In the genomic region with DNA sequence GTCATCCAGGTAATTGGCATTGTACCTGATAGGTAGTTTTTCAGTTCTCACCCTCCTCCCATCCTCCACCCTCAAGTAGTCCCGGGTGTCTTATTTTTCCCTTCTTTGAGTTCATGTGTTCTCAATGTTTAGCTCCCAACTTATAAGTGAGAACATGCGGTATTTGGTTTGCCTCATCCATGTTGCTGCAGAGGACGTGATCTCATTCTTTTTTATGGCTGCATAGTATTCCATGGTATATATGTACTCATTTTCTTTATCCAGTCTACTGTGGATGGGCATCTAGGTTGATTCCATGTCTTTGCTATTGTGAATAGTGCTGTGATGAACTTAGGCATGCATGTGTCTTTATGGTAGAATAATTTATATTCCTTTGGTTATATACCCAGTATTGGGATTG, we compare ENCODE assay signal across 18 cellular contexts.
"Had no signal": no experiment of that assay in that cellular context is flagged by ENCODE, and none has a peak within 500 bp of the region (broad histone marks: within the 10 kb centered on the region; RNA-seq: fewer than 3 reads in every experiment).

No MANE protein-coding gene starts in this region.

- H3K27me3 Mint-ChIP-seq: type B pancreatic cell had no signal

- H3K9me3 ChIP-seq: ovary, right atrium auricular region, suprapubic skin, thyroid gland had no signal

- ATAC-seq: foreskin keratinocyte; natural killer cell; stimulated activated naive CD8-positive, alpha-beta T cell treated with anti-CD3 and anti-CD28 coated beads, Interleukin-15, Interleukin-2, amounts not matched to agents 100 U/mL and 50 U/mL, for 24 hours had no signal

- H3K4me2 ChIP-seq: hepatocyte, neural progenitor cell had no signal

- H3K9ac ChIP-seq: neural progenitor cell had no signal

- DNase-seq: effector memory CD4-positive, alpha-beta T cell; foreskin keratinocyte; head of caudate nucleus; mammary epithelial cell; natural killer cell; nucleus accumbens; ovary; small intestine; stimulated activated CD4-positive, alpha-beta T cell treated with anti-CD3 and anti-CD28 coated beads, Interleukin-12 subunit alpha, Interleukin-12 subunit beta, amount 100 ng/mL, for 4 hours; stimulated activated naive CD8-positive, alpha-beta T cell treated with anti-CD3 and anti-CD28 coated beads, Interleukin-15, Interleukin-2, amounts not matched to agents 100 U/mL and 50 U/mL, for 24 hours; thyroid gland had no signal

- H3K4me3 Mint-ChIP-seq: mesothelial cell of epicardium, natural killer cell, neural progenitor cell, type B pancreatic cell had no signal

- H3K27ac Mint-ChIP-seq: mesothelial cell of epicardium, neural progenitor cell, type B pancreatic cell had no signal

- H3K27ac ChIP-seq: epithelial cell of prostate, foreskin keratinocyte, hepatocyte, neural progenitor cell, ovary, suprapubic skin, thyroid gland had no signal

- H3K4me1 ChIP-seq: foreskin keratinocyte, suprapubic skin, thyroid gland had no signal

- H3K4me3 ChIP-seq: hepatocyte, neural progenitor cell, ovary, right atrium auricular region, suprapubic skin, thyroid gland had no signal

- H3K9me3 Mint-ChIP-seq: natural killer cell had no signal

- H2AFZ ChIP-seq: hepatocyte, neural progenitor cell had no signal

- H3K27me3 ChIP-seq: foreskin keratinocyte, hepatocyte, neural progenitor cell, ovary, right atrium auricular region, suprapubic skin, thyroid gland had no signal

- H3K36me3 ChIP-seq: neural progenitor cell, ovary had no signal

- H3K4me1 Mint-ChIP-seq: neural progenitor cell had no signal
